Comparison of ENCODE assay signal across 1 cellular context in the genomic region with DNA sequence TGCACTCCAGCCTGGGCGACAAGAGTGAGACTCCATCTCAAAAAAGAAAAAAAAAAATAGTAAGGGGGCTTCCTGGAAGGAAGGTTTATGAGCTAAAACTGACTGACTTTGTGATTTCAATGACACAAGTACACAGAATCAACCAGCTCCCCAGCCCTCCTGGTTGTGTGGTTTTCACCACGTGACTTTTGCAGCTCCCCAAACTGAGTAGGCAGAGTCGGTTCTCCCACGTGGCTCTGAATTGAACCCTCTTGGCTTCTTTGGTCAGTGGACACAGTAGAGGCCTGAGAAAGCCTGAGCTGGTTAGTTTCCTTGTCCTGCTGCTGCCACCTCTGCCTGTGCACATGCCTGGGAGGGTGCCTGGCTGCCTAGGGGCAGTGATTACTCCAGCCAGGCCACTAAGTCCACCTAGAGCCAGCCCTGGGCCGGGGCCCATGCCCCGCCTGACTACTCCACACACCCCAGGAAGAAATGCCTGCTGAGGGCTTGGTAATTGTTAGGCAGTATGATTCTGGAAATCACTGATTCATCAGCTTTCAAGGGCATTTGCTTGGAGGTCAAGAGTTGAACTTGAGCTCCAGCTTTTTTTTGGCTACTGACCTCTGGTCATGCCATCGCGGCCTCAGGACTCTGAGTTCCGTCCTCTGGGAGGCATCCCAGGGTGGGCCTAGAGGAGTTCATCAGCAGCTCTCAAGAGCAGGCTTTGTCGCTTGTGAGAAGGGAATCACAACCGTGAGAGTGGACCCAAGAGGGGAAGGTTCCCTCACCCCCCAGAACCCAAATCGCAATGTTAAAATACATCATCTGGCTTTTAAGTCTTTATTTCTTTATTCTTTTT.
TF ChIP-seq lines count a peak whose summit lies in the region.

No MANE protein-coding gene starts in this region.

TF ChIP-seq in GM12878, 131 proteins besides CTCF, POLR2A, EP300 and RAD21:
- TF ChIP-seq, protein P1, sequence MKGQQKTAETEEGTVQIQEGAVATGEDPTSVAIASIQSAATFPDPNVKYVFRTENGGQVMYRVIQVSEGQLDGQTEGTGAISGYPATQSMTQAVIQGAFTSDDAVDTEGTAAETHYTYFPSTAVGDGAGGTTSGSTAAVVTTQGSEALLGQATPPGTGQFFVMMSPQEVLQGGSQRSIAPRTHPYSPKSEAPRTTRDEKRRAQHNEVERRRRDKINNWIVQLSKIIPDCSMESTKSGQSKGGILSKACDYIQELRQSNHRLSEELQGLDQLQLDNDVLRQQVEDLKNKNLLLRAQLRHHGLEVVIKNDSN (IDR thresholded peaks at IDR 0.05; ENCODE audit: borderline replicate concordance, extremely low read length, insufficient read depth, low read depth, low read length): peak; percentile 32
- TF ChIP-seq ZNF274 (IDR thresholded peaks at IDR 0.05; ENCODE audit: insufficient read depth, insufficient read length): no peak
- peak; percentile 58; the same call in 1 of the 2 replicates for TF ChIP-seq RAD51 (IDR thresholded peaks at IDR 0.05)
